ENCODE assay signal across 8 cellular contexts in genomic region chr13:77478645-77478997, GRCh38. TPM values are rescaled to one million over a fixed set of nuclear protein-coding genes. Genes with fewer than 3 reads are reported as not detected.
DNase-seq lines count a peak whose midpoint lies in the region; ATAC-seq and TF ChIP-seq lines count a peak whose summit lies in the region.

No MANE protein-coding gene starts in this region.

- H3K36me3 Mint-ChIP-seq in neural progenitor cell = no peaks in the 10 kb centered on the region

- no peaks in the 10 kb centered on the region for H3K36me3 ChIP-seq in breast epithelium
- no peaks in the 10 kb centered on the region for H3K36me3 ChIP-seq in neural progenitor cell

- no peaks in the 10 kb centered on the region for H3K9me3 ChIP-seq in breast epithelium
- no peaks in the 10 kb centered on the region for H3K9me3 ChIP-seq in neural progenitor cell (ENCODE audit: low read depth)

- H3K9ac ChIP-seq in neural progenitor cell = no peak overlapping the region

- peak overlapping the region in 1 of 2 donors; percentile 50 for H3K27ac ChIP-seq in breast epithelium
- H3K27ac ChIP-seq in neural progenitor cell = no peak overlapping the region

- DNase-seq in breast epithelium (ENCODE audit: low spot score in 2 of 2) (no peak), neural progenitor cell (ENCODE audit: low spot score) (no peak), GM03348 (ENCODE audit: low spot score) (no peak), anterior cingulate cortex (lab: John Stamatoyannopoulos, UW) (no peak), NCI-H2107 treated with DMSO at 0.1 percent for 48 hours (lab: John Stamatoyannopoulos, UW; ENCODE audit: unreplicated experiment) (no peak)

- no peaks in the 10 kb centered on the region for H3K79me2 ChIP-seq in neural progenitor cell (ENCODE audit: low read depth)

- peak overlapping the region; percentile 54 for H3K27ac Mint-ChIP-seq in neural progenitor cell

- peak; percentile 10 for ATAC-seq in GM18505 (IDR thresholded peaks at IDR 0.05; ENCODE audit: unreplicated experiment)
- ATAC-seq in HG03175 (IDR thresholded peaks at IDR 0.05; ENCODE audit: unreplicated experiment) = peak; percentile 10
- ATAC-seq in HG03571 (IDR thresholded peaks at IDR 0.05; ENCODE audit: unreplicated experiment) = no peak

- peaks cover 10% of the 10 kb centered on the region for H3K27me3 Mint-ChIP-seq in neural progenitor cell (ENCODE audit: insufficient read depth, low read depth)

- peak overlapping the region; percentile 75 for H3K4me2 ChIP-seq in neural progenitor cell

- peak overlapping the region; percentile 96 for H2AFZ ChIP-seq in neural progenitor cell (replicated peaks)

- no peaks in the 10 kb centered on the region for H3F3A ChIP-seq in neural progenitor cell (ENCODE audit: low read depth)

- H3K9me3 Mint-ChIP-seq in neural progenitor cell = peaks cover 4% of the 10 kb centered on the region

- H3K4me1 Mint-ChIP-seq in neural progenitor cell = peaks cover 13% of the 10 kb centered on the region

- intact Hi-C loops in breast epithelium (cut with DNase I; ENCODE audit: low total_unique reads) = no loop called here

- H3K4me3 Mint-ChIP-seq in neural progenitor cell = peak overlapping the region; percentile 86

- H3K27me3 ChIP-seq in breast epithelium = no peaks in the 10 kb centered on the region
- H3K27me3 ChIP-seq in neural progenitor cell = no peaks in the 10 kb centered on the region

- no peaks in the 10 kb centered on the region for H4K20me1 ChIP-seq in neural progenitor cell (ENCODE audit: low read depth)

- TF ChIP-seq CTCF in breast epithelium (IDR thresholded peaks at IDR 0.05) (no peak), neural progenitor cell (IDR thresholded peaks at IDR 0.05) (no peak)

- TF ChIP-seq POLR2A in GM18505 (IDR thresholded peaks at IDR 0.05; ENCODE audit: borderline replicate concordance, extremely low read depth, insufficient read depth, insufficient read length) (no peak), breast epithelium (IDR thresholded peaks at IDR 0.05) (no peak)

- no peaks in the 10 kb centered on the region for H3K4me1 ChIP-seq in breast epithelium
- H3K4me1 ChIP-seq in neural progenitor cell = peaks cover 18% of the 10 kb centered on the region

- peak overlapping the region; percentile 32 to 64 (median 44) for H3K4me3 ChIP-seq in breast epithelium
- peak overlapping the region; percentile 51 for H3K4me3 ChIP-seq in neural progenitor cell

RNA-seq across cellular contexts. Expression of gene SCEL, which starts 56.9 kb away (rescaled TPM):
- total RNA-seq in breast epithelium = under 1 TPM in 2 of 3 donors, not detected in 1; under 0.01 to 0.88 TPM
- not detected in 2 replicates for total RNA-seq in neural progenitor cell (ENCODE audit: low replicate concordance)
